Comparison of ENCODE assay signal across 20 cellular contexts in the genomic region with DNA sequence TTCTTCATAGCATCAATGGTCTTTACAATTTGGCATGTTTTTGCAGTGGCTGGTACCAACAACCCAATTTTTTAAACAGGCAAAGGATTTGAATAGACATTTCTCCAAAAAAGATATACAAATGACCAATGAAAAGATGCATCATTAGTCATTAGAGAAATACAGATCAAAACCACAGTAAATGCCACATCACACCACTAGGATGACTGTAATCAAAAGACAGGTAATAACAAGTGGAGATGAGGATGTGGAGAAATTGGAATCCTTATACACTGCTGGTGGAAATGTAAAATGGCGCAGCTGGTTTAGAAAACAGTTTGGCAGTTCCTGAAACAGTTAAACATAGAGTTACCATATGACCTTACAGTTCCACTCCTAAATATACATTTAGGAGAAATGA. TPM values are rescaled to one million over a fixed set of nuclear protein-coding genes. Genes with fewer than 3 reads are reported as not detected.
DNase-seq lines count a peak whose midpoint lies in the region; ATAC-seq and TF ChIP-seq lines count a peak whose summit lies in the region.
"Had no signal": no experiment of that assay in that cellular context is flagged by ENCODE, and none has a peak within 500 bp of the region (broad histone marks: within the 10 kb centered on the region; RNA-seq: fewer than 3 reads in every experiment).

No MANE protein-coding gene starts in this region.

- H3K4me3 Mint-ChIP-seq in endothelial cell (ENCODE audit: unreplicated experiment): peak overlapping the region; percentile 66
- H3K4me3 Mint-ChIP-seq in mesothelial cell of epicardium: no peak overlapping the region
- H3K4me3 Mint-ChIP-seq: CD4-positive, alpha-beta memory T cell; T-cell had no signal

- H3K36me3 Mint-ChIP-seq in endothelial cell (ENCODE audit: low read depth, unreplicated experiment) (peaks cover 7% of the 10 kb centered on the region), mesothelial cell of epicardium (peaks cover 11% of the 10 kb centered on the region)

- H3K27me3 ChIP-seq in osteoblast (ENCODE audit: insufficient read depth, low read length): no peaks in the 10 kb centered on the region
- H3K27me3 ChIP-seq: BLaER1 had no signal

- H3K27me3 Mint-ChIP-seq in endothelial cell (ENCODE audit: unreplicated experiment): peaks cover 2% of the 10 kb centered on the region
- no peaks in the 10 kb centered on the region for H3K27me3 Mint-ChIP-seq in mesothelial cell of epicardium (ENCODE audit: low read depth)
- H3K27me3 Mint-ChIP-seq: CD4-positive, alpha-beta memory T cell; T-cell had no signal

- no peaks in the 10 kb centered on the region for H4K20me1 ChIP-seq in osteoblast (ENCODE audit: insufficient read depth, low read length)
- H4K20me1 ChIP-seq: BLaER1 had no signal

- no peak for TF ChIP-seq POLR2A in erythroblast (IDR thresholded peaks at IDR 0.05; ENCODE audit: low read length)

- no peaks in the 10 kb centered on the region for H3K36me3 ChIP-seq in osteoblast (ENCODE audit: insufficient read depth, low read length)
- H3K36me3 ChIP-seq: BLaER1 had no signal

- peak; percentile 2 for TF ChIP-seq CTCF in GM12873 (IDR thresholded peaks at IDR 0.05; ENCODE audit: insufficient read depth, low read depth, low read length, missing control alignments)
- peak; percentile 37 for TF ChIP-seq CTCF in endothelial cell (IDR thresholded peaks at IDR 0.05; ENCODE audit: unreplicated experiment)
- peak; percentile 26 for TF ChIP-seq CTCF in mesothelial cell of epicardium (IDR thresholded peaks at IDR 0.05; ENCODE audit: unreplicated experiment)
- TF ChIP-seq CTCF in osteoblast (IDR thresholded peaks at IDR 0.05; ENCODE audit: extremely low read depth, low read depth, low read length): no peak

- no peaks in the 10 kb centered on the region for H3K4me1 ChIP-seq in osteoblast (ENCODE audit: insufficient read depth, low read length)
- H3K4me1 ChIP-seq: BLaER1 had no signal

- no peaks in the 10 kb centered on the region for H3K79me2 ChIP-seq in osteoblast (ENCODE audit: insufficient read depth, low read length)

- no peak overlapping the region for H3K4me3 ChIP-seq in osteoblast (ENCODE audit: insufficient read depth, low read length)
- H3K4me3 ChIP-seq: BLaER1 had no signal

- no peak overlapping the region for H3K4me2 ChIP-seq in osteoblast (ENCODE audit: insufficient read depth, low read length)
- H3K4me2 ChIP-seq: BLaER1, KMS-11, SK-N-SH had no signal

- H3K27ac Mint-ChIP-seq in endothelial cell (ENCODE audit: unreplicated experiment): no peak overlapping the region
- H3K27ac Mint-ChIP-seq in mesothelial cell of epicardium: no peak overlapping the region
- H3K27ac Mint-ChIP-seq: CD4-positive, alpha-beta memory T cell; T-cell had no signal

- no peak overlapping the region for H3K27ac ChIP-seq in osteoblast (ENCODE audit: low read depth, low read length)
- H3K27ac ChIP-seq: BLaER1, KMS-11 had no signal

- H3K9me3 ChIP-seq in osteoblast (ENCODE audit: low read depth, low read length): no peaks in the 10 kb centered on the region
- H3K9me3 ChIP-seq: SK-N-SH had no signal

- no peak overlapping the region for H2AFZ ChIP-seq in osteoblast (ENCODE audit: low read length)

- ATAC-seq in GM19395 (IDR thresholded peaks at IDR 0.05; ENCODE audit: unreplicated experiment): no peak
- ATAC-seq: T-cell had no signal

- DNase-seq in M059J (ENCODE audit: low read depth) (peak; percentile 5), endothelial cell (ENCODE audit: low spot score) (no peak), mesothelial cell of epicardium (ENCODE audit: low spot score in 2 of 2, unreplicated experiment in 2 of 2) (no peak), osteoblast (ENCODE audit: insufficient read length, low spot score, missing footprints) (no peak), erythroblast (lab: John Stamatoyannopoulos, UW) (no peak), NCI-H510A (lab: John Stamatoyannopoulos, UW) (no peak)
- DNase-seq: Calu3; CD4-positive, alpha-beta memory T cell; DMS53; NCI-H1417 treated with DMSO at 0.1 percent for 48 hours; NCI-H2029 treated with DMSO at 0.1 percent for 48 hours; NCI-H510A treated with DMSO at 0.1 percent for 48 hours; NCI-H774; SHP77 treated with DMSO at 0.1 percent for 48 hours; SK-N-SH; T-cell had no signal

- H3K9me3 Mint-ChIP-seq in endothelial cell (ENCODE audit: unreplicated experiment) (no peaks in the 10 kb centered on the region), mesothelial cell of epicardium (peaks cover 9% of the 10 kb centered on the region)
- H3K9me3 Mint-ChIP-seq: CD4-positive, alpha-beta memory T cell; T-cell had no signal

- peaks cover 4% of the 10 kb centered on the region for H3K4me1 Mint-ChIP-seq in endothelial cell (ENCODE audit: unreplicated experiment)
- peaks cover 9% of the 10 kb centered on the region for H3K4me1 Mint-ChIP-seq in mesothelial cell of epicardium
- H3K4me1 Mint-ChIP-seq: CD4-positive, alpha-beta memory T cell; T-cell had no signal

RNA-seq across cellular contexts. Expression of a gene that starts 55.4 kb away (rescaled TPM):
- total RNA-seq in M059J (2014; rRNA removed; shearing (Covaris generic)): 2.2 and 2.4 TPM in 2 replicates
- total RNA-seq in endothelial cell (ENCODE audit: unreplicated experiment) (1.5 TPM), mesothelial cell of epicardium (62.0 to 66.4 TPM (median 65.2 TPM) in 3 replicates), osteoblast (11.6 and 16.5 TPM in 2 replicates)

RNA-seq across cellular contexts. Expression of a gene that starts 59.1 kb away (rescaled TPM):
- 29.5 and 33.4 TPM in 2 replicates for total RNA-seq in M059J (2014; rRNA removed; shearing (Covaris generic))
- total RNA-seq in endothelial cell (ENCODE audit: unreplicated experiment): 22.8 TPM
- total RNA-seq in mesothelial cell of epicardium: 39.8 to 46.0 TPM (median 43.4 TPM) in 3 replicates
- total RNA-seq in osteoblast: 25.6 and 32.6 TPM in 2 replicates
